ENCODE assay signal across 4 cellular contexts in genomic region chr1:100205103-100205502, GRCh38. TPM values are rescaled to one million over a fixed set of nuclear protein-coding genes. Genes with fewer than 3 reads are reported as not detected.
A peak's percentile ranks its signal among the peaks of the same experiment; 100 is the strongest.
DNase-seq lines count a peak whose midpoint lies in the region; ATAC-seq and TF ChIP-seq lines count a peak whose summit lies in the region.
"Not testable (repeated sequence)": the region's sequence is repeated elsewhere in the genome, so short reads cannot be mapped to it uniquely, and the experiment has no call there.
"Had no signal": no experiment of that assay in that cellular context is flagged by ENCODE, and none has a peak within 500 bp of the region (broad histone marks: within the 10 kb centered on the region; RNA-seq: fewer than 3 reads in every experiment).

No MANE protein-coding gene starts in this region.

- H3K27ac Mint-ChIP-seq in endothelial cell (ENCODE audit: unreplicated experiment): not testable (repeated sequence)
- H3K27ac Mint-ChIP-seq in memory B cell: peak overlapping the region; percentile 24

- not testable (repeated sequence) for H3K27me3 Mint-ChIP-seq in endothelial cell (ENCODE audit: unreplicated experiment); memory B cell

- DNase-seq in endothelial cell (ENCODE audit: low spot score); memory B cell (ENCODE audit: low spot score in 2 of 2): not testable (repeated sequence)

- H3K9me3 Mint-ChIP-seq in endothelial cell (ENCODE audit: unreplicated experiment); memory B cell: not testable (repeated sequence)

- H3K4me3 Mint-ChIP-seq in endothelial cell (ENCODE audit: unreplicated experiment): peak overlapping the region; percentile 29
- not testable (repeated sequence) for H3K4me3 Mint-ChIP-seq in memory B cell

- H3K36me3 Mint-ChIP-seq in endothelial cell (ENCODE audit: low read depth, unreplicated experiment) (peaks cover 41% of the 10 kb centered on the region), memory B cell (peaks cover 51% of the 10 kb centered on the region)

- TF ChIP-seq CTCF in endothelial cell (IDR thresholded peaks at IDR 0.05; ENCODE audit: unreplicated experiment): not testable (repeated sequence)

- ATAC-seq in memory B cell (ENCODE audit: low read depth): not testable (repeated sequence)

- not testable (repeated sequence) for H3K4me1 Mint-ChIP-seq in endothelial cell (ENCODE audit: unreplicated experiment); memory B cell

RNA-seq across cellular contexts. Expression of gene LRRC39, which starts 27.0 kb away (rescaled TPM):
- 0.64 TPM for total RNA-seq in endothelial cell (ENCODE audit: unreplicated experiment)
- total RNA-seq: A172, Caco-2 had no signal

RNA-seq across cellular contexts. Expression of gene DBT, which starts 44.5 kb away (rescaled TPM):
- total RNA-seq in endothelial cell (ENCODE audit: unreplicated experiment): 8.7 TPM
